In genomic region chr6:26597389-26597766, GRCh38 we compare ENCODE assay signal across 1 cellular context.
TF ChIP-seq lines count a peak whose summit lies in the region.

No MANE protein-coding gene starts in this region.

TF ChIP-seq in SK-N-SH treated with all-trans-retinoic acid at 6 μM for 48 hours, 23 proteins besides CTCF, POLR2A, EP300 and RAD21 (continued from another document):
- no peak for TF ChIP-seq TSHZ2 (CRISPR knock-in tag; IDR thresholded peaks at IDR 0.05)
- TF ChIP-seq POU6F1 (CRISPR knock-in tag; IDR thresholded peaks at IDR 0.05; ENCODE audit: borderline replicate concordance, low read depth), result no peak
- TF ChIP-seq ARNTL (CRISPR knock-in tag; IDR thresholded peaks at IDR 0.05; ENCODE audit: borderline replicate concordance, low read depth), result no peak
- TF ChIP-seq CSRNP3 (CRISPR knock-in tag; IDR thresholded peaks at IDR 0.05), result no peak
- TF ChIP-seq ZNF8 (CRISPR knock-in tag; IDR thresholded peaks at IDR 0.05), result no peak
- TF ChIP-seq ZFP3 (CRISPR knock-in tag; IDR thresholded peaks at IDR 0.05), result no peak
- no peak for TF ChIP-seq ESRRG (CRISPR knock-in tag; IDR thresholded peaks at IDR 0.05)
- TF ChIP-seq ISL1 (CRISPR knock-in tag; IDR thresholded peaks at IDR 0.05), result no peak
- no peak for TF ChIP-seq OSR1 (CRISPR knock-in tag; IDR thresholded peaks at IDR 0.05)
- TF ChIP-seq ZC3H10 (CRISPR knock-in tag; IDR thresholded peaks at IDR 0.05), result no peak
- no peak for TF ChIP-seq ZNF565 (CRISPR knock-in tag; conservative IDR thresholded peaks at IDR 0.05; ENCODE audit: low read depth)
- no peak for TF ChIP-seq TOX (CRISPR knock-in tag; IDR thresholded peaks at IDR 0.05; ENCODE audit: borderline replicate concordance)
- no peak for TF ChIP-seq ZNF70 (CRISPR knock-in tag; IDR thresholded peaks at IDR 0.05)
